8 cellular contexts compared by ENCODE assay signal in genomic region chr6:148146717-148147116, GRCh38.
DNase-seq lines count a peak whose midpoint lies in the region; ATAC-seq and TF ChIP-seq lines count a peak whose summit lies in the region.

No MANE protein-coding gene starts in this region.

- H3K4me1 ChIP-seq in OCI-LY7 (ENCODE audit: insufficient read depth, low read length, poor library complexity, severe bottlenecking) (peaks cover 5% of the 10 kb centered on the region), lower lobe of right lung (no peaks in the 10 kb centered on the region), right cardiac atrium (ENCODE audit: control insufficient read depth, insufficient read depth, low read length) (no peaks in the 10 kb centered on the region)

- no TSS peak for BruUV-seq in Calu3 (replicated peaks; lab: Mats Ljungman, UMichigan)
- no TSS peak for BruUV-seq in OCI-LY7 (replicated peaks; lab: Mats Ljungman, UMichigan)

- H3K27me3 Mint-ChIP-seq in Calu3 (ENCODE audit: unreplicated experiment): no peaks in the 10 kb centered on the region
- peaks cover 5% of the 10 kb centered on the region for H3K27me3 Mint-ChIP-seq in activated T-helper 2 cell treated with anti-CD3 and anti-CD28 coated beads, Interferon-gamma antibody, Interleukin-2, Interleukin-4, amounts not matched to agents 10 μg/mL and 5 μg/mL and 100 μg/mL, durations not matched to agents 14 hours and 24 hours and 36 hours (ENCODE audit: low read depth)
- peaks cover 1 to 24% (median 12%) of the 10 kb centered on the region in 5 donors for H3K27me3 Mint-ChIP-seq in naive thymus-derived CD8-positive, alpha-beta T cell

- H3K9me3 ChIP-seq in OCI-LY7 (ENCODE audit: low read length) (no peaks in the 10 kb centered on the region), lower lobe of right lung (no peaks in the 10 kb centered on the region), right cardiac atrium (ENCODE audit: control insufficient read depth, low read length) (no peaks in the 10 kb centered on the region)

- peaks cover 9% of the 10 kb centered on the region for H3K4me1 Mint-ChIP-seq in Calu3 (ENCODE audit: low read depth, unreplicated experiment)
- H3K4me1 Mint-ChIP-seq in activated T-helper 2 cell treated with anti-CD3 and anti-CD28 coated beads, Interferon-gamma antibody, Interleukin-2, Interleukin-4, amounts not matched to agents 10 μg/mL and 5 μg/mL and 100 μg/mL, durations not matched to agents 14 hours and 24 hours and 36 hours (ENCODE audit: low read depth): peaks cover 10% of the 10 kb centered on the region
- H3K4me1 Mint-ChIP-seq in naive thymus-derived CD8-positive, alpha-beta T cell: peaks cover 3 to 11% (median 8%) of the 10 kb centered on the region in 4 donors

- H3K9me3 Mint-ChIP-seq in Calu3 (ENCODE audit: low read depth, unreplicated experiment): no peaks in the 10 kb centered on the region
- peaks cover 3% of the 10 kb centered on the region for H3K9me3 Mint-ChIP-seq in activated T-helper 2 cell treated with anti-CD3 and anti-CD28 coated beads, Interferon-gamma antibody, Interleukin-2, Interleukin-4, amounts not matched to agents 10 μg/mL and 5 μg/mL and 100 μg/mL, durations not matched to agents 14 hours and 24 hours and 36 hours
- H3K9me3 Mint-ChIP-seq in naive thymus-derived CD8-positive, alpha-beta T cell: no peaks in the 10 kb centered on the region

- peak overlapping the region; percentile 93 for H2AFZ ChIP-seq in OCI-LY7 (ENCODE audit: low read length)

- H4K20me1 ChIP-seq in OCI-LY7 (ENCODE audit: insufficient read depth, low read length): no peaks in the 10 kb centered on the region

- no peaks in the 10 kb centered on the region for H3K9me2 ChIP-seq in OCI-LY7 (ENCODE audit: insufficient read depth, low read length)

- H3K79me2 ChIP-seq in OCI-LY7 (ENCODE audit: insufficient read depth, low read depth, low read length): no peaks in the 10 kb centered on the region

- H3K4me3 ChIP-seq in OCI-LY7 (ENCODE audit: low read depth, low read length, poor library complexity, severe bottlenecking): no peak overlapping the region
- no peak overlapping the region for H3K4me3 ChIP-seq in lower lobe of right lung
- no peak overlapping the region for H3K4me3 ChIP-seq in right cardiac atrium (ENCODE audit: low read length)

- POLR2A ChIA-PET in OCI-LY7 (lab: Charles Lee): no interaction called here
- POLR2A ChIA-PET in naive thymus-derived CD8-positive, alpha-beta T cell (lab: Charles Lee): no interaction called here

- ATAC-seq in naive thymus-derived CD8-positive, alpha-beta T cell: peak; percentile 35 to 79
- no peak for ATAC-seq in lower lobe of right lung
- no peak for ATAC-seq in right cardiac atrium
- no peak for ATAC-seq in HG03457 (IDR thresholded peaks at IDR 0.05; ENCODE audit: unreplicated experiment)

- no peaks in the 10 kb centered on the region for H3K36me3 ChIP-seq in OCI-LY7 (ENCODE audit: insufficient read depth, low read length)
- no peaks in the 10 kb centered on the region for H3K36me3 ChIP-seq in lower lobe of right lung

- TF ChIP-seq CTCF in Calu3 (IDR thresholded peaks at IDR 0.05; ENCODE audit: unreplicated experiment) (no peak), OCI-LY7 (conservative IDR thresholded peaks at IDR 0.05; ENCODE audit: low read length) (no peak), lower lobe of right lung (IDR thresholded peaks at IDR 0.05) (no peak)

- no peaks in the 10 kb centered on the region for H3K27me3 ChIP-seq in lower lobe of right lung (ENCODE audit: low read depth)
- no peaks in the 10 kb centered on the region for H3K27me3 ChIP-seq in right cardiac atrium (ENCODE audit: control insufficient read depth, insufficient read depth)

- 55% methylated on average over 5 of the region's 5 CpGs for WGBS in right cardiac atrium

- CTCF ChIA-PET in Calu3 (lab: Charles Lee) (no interaction called here), OCI-LY7 (lab: Charles Lee; ENCODE audit: unreplicated experiment) (no interaction called here)

- H3K4me3 Mint-ChIP-seq in Calu3 (ENCODE audit: low read depth, unreplicated experiment): no peak overlapping the region
- no peak overlapping the region for H3K4me3 Mint-ChIP-seq in activated T-helper 2 cell treated with anti-CD3 and anti-CD28 coated beads, Interferon-gamma antibody, Interleukin-2, Interleukin-4, amounts not matched to agents 10 μg/mL and 5 μg/mL and 100 μg/mL, durations not matched to agents 14 hours and 24 hours and 36 hours (ENCODE audit: low read depth)
- peak overlapping the region in 3 of 10 donors; percentile 12 to 53 (median 21) for H3K4me3 Mint-ChIP-seq in naive thymus-derived CD8-positive, alpha-beta T cell

- DNase-seq in Calu3: peak; percentile 8
- DNase-seq in OCI-LY7 (ENCODE audit: low spot score): peak; percentile 36
- DNase-seq in activated T-helper 2 cell treated with anti-CD3 and anti-CD28 coated beads, Interferon-gamma antibody, Interleukin-2, Interleukin-4, amounts not matched to agents 10 μg/mL and 5 μg/mL and 100 μg/mL, durations not matched to agents 14 hours and 24 hours and 36 hours (ENCODE audit: low spot score): no peak
- DNase-seq in naive thymus-derived CD8-positive, alpha-beta T cell: peak in 7 of 10 donors; percentile 2 to 29 (median 6)
- DNase-seq in lower lobe of right lung: no peak
- no peak for DNase-seq in NCI-H2196 (lab: John Stamatoyannopoulos, UW; ENCODE audit: unreplicated experiment)
- no peak for DNase-seq in right cardiac atrium

- peak overlapping the region; percentile 29 for H3K4me2 ChIP-seq in OCI-LY7 (ENCODE audit: low read length)

- no peaks in the 10 kb centered on the region for H3K36me3 Mint-ChIP-seq in Calu3 (ENCODE audit: insufficient read depth, unreplicated experiment)
- H3K36me3 Mint-ChIP-seq in activated T-helper 2 cell treated with anti-CD3 and anti-CD28 coated beads, Interferon-gamma antibody, Interleukin-2, Interleukin-4, amounts not matched to agents 10 μg/mL and 5 μg/mL and 100 μg/mL, durations not matched to agents 14 hours and 24 hours and 36 hours (ENCODE audit: low read depth): no peaks in the 10 kb centered on the region
- no peaks in the 10 kb centered on the region for H3K36me3 Mint-ChIP-seq in naive thymus-derived CD8-positive, alpha-beta T cell

- intact Hi-C loops in Calu3 (cut with micrococcal nuclease; ENCODE audit: unreplicated experiment) (no loop called here), OCI-LY7 (cut with micrococcal nuclease; ENCODE audit: unreplicated experiment) (loop anchor here (10.0 kb wide), 1 partner anchor 318 kb away; no protein-coding TSS in a partner anchor), lower lobe of right lung (cut with DNase I) (no loop called here), right cardiac atrium (cut with DNase I) (no loop called here)
- intact Hi-C loops in activated T-helper 2 cell treated with anti-CD3 and anti-CD28 coated beads, Interferon-gamma antibody, Interleukin-2, Interleukin-4, amounts not matched to agents 10 μg/mL and 5 μg/mL and 100 μg/mL, durations not matched to agents 14 hours and 24 hours and 36 hours (cut with micrococcal nuclease): loop anchor here (10.0 kb wide), 2 partner anchors 318 to 762 kb away; no protein-coding TSS in a partner anchor

- H3K27ac Mint-ChIP-seq in Calu3 (ENCODE audit: unreplicated experiment): no peak overlapping the region
- peak overlapping the region; percentile 28 for H3K27ac Mint-ChIP-seq in activated T-helper 2 cell treated with anti-CD3 and anti-CD28 coated beads, Interferon-gamma antibody, Interleukin-2, Interleukin-4, amounts not matched to agents 10 μg/mL and 5 μg/mL and 100 μg/mL, durations not matched to agents 14 hours and 24 hours and 36 hours
- H3K27ac Mint-ChIP-seq in naive thymus-derived CD8-positive, alpha-beta T cell: peak overlapping the region in 8 of 10 donors; percentile 4 to 77 (median 28)

- H3K27ac ChIP-seq in OCI-LY7 (ENCODE audit: low read depth, low read length, poor library complexity, severe bottlenecking) (no peak overlapping the region), lower lobe of right lung (no peak overlapping the region), right cardiac atrium (ENCODE audit: low read length) (no peak overlapping the region)

Comparison
In these comparisons a context has a peak if more than half of its experiments do, and no peak if none do; other contexts are left out.
1. DNase-seq: peak in Calu3 (single experiment), OCI-LY7 (single experiment) and naive thymus-derived CD8-positive, alpha-beta T cell (7 of 10); none in activated T-helper 2 cell treated with anti-CD3 and anti-CD28 coated beads, Interferon-gamma antibody, Interleukin-2, Interleukin-4, amounts not matched to agents 10 μg/mL and 5 μg/mL and 100 μg/mL, durations not matched to agents 14 hours and 24 hours and 36 hours (single experiment), lower lobe of right lung (single experiment), NCI-H2196 (single experiment) and right cardiac atrium (0 of 3).
2. ATAC-seq: peak in naive thymus-derived CD8-positive, alpha-beta T cell (2 of 2); none in lower lobe of right lung (0 of 2), right cardiac atrium (0 of 2) and HG03457 (single experiment).
3. intact Hi-C loops: an anchor here in OCI-LY7 (10.0 kb wide) and activated T-helper 2 cell treated with anti-CD3 and anti-CD28 coated beads, Interferon-gamma antibody, Interleukin-2, Interleukin-4, amounts not matched to agents 10 μg/mL and 5 μg/mL and 100 μg/mL, durations not matched to agents 14 hours and 24 hours and 36 hours (10.0 kb wide); none called in Calu3, lower lobe of right lung and right cardiac atrium.